In the genomic region with DNA sequence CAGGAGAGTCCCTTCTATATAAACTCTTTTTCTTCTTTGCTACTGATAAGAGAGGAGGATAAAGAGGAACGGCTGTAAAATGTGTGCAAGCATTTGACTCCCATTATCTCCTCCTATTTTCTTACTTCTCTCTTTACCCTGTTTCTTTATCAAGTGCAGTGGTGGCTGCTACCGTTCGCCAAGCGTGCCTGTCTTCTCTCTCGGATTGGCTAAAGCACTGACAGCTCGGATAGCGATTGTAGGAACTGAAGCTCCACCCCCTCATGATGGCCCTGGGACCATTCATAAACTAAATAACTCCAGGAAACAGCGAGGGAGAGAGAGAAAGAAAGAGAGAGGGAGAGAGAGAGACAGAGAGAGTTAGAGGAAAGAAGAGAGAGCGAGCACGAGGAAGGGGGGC, we compare ENCODE assay signal across 17 cellular contexts. TPM values are rescaled to one million over a fixed set of nuclear protein-coding genes. Genes with fewer than 3 reads are reported as not detected.
DNase-seq lines count a peak whose midpoint lies in the region; ATAC-seq, FAIRE-seq and TF ChIP-seq lines count a peak whose summit lies in the region.
"Had no signal": no experiment of that assay in that cellular context is flagged by ENCODE, and none has a peak within 500 bp of the region (broad histone marks: within the 10 kb centered on the region; RNA-seq: fewer than 3 reads in every experiment).

No MANE protein-coding gene starts in this region.

- TF ChIP-seq POLR2A in tibial nerve (IDR thresholded peaks at IDR 0.05) (no peak), GM12892 (IDR thresholded peaks at IDR 0.05; ENCODE audit: low read depth, low read length) (no peak)

- TF ChIP-seq CTCF in astrocyte of the cerebellum (IDR thresholded peaks at IDR 0.05; ENCODE audit: low read depth, low read length, missing control alignments) (no peak), hepatocyte (IDR thresholded peaks at IDR 0.05; ENCODE audit: poor library complexity) (no peak), omental fat pad (IDR thresholded peaks at IDR 0.05) (no peak), tibial nerve (IDR thresholded peaks at IDR 0.05) (no peak), WERI-Rb-1 (IDR thresholded peaks at IDR 0.05; ENCODE audit: low read depth, low read length) (no peak)

- peak overlapping the region; percentile 80 for H3K4me2 ChIP-seq in hepatocyte

- H3K36me3 ChIP-seq in ES-I3 (ENCODE audit: insufficient read depth, low read length) (no peaks in the 10 kb centered on the region), hepatocyte (replicated peaks; ENCODE audit: insufficient read depth, low read depth) (no peaks in the 10 kb centered on the region), tibial nerve (peaks cover 0 to 9% (median 0%) of the 10 kb centered on the region in 3 donors), WERI-Rb-1 (peaks cover 17% of the 10 kb centered on the region)

- H3K4me3 ChIP-seq in astrocyte of the cerebellum (ENCODE audit: low read depth, low read length) (peak overlapping the region; percentile 67), hepatocyte (no peak overlapping the region), tibial nerve (peak overlapping the region in 2 of 4 donors; percentile 37 to 53), WERI-Rb-1 (ENCODE audit: low read depth, low read length) (no peak overlapping the region)

- H4K20me1 ChIP-seq in hepatocyte (ENCODE audit: insufficient read depth, poor library complexity, severe bottlenecking) = peaks cover 11% of the 10 kb centered on the region

- no peak overlapping the region for H2AFZ ChIP-seq in hepatocyte

- 21% methylated on average over 8 of the region's 10 CpGs for WGBS in hepatocyte (ENCODE audit: low lambda C conversion rate, missing lambda C conversion rate)
- WGBS in tibial nerve, 2 donors = 75 to 81% methylated on average over 10 of the region's 10 CpGs

- H3K27ac ChIP-seq in hepatocyte (no peak overlapping the region), tibial nerve (peak overlapping the region in 1 of 4 donors; percentile 15), WERI-Rb-1 (no peak overlapping the region)

- H3K79me2 ChIP-seq in hepatocyte = peaks cover 6% of the 10 kb centered on the region

- H3K9me2 ChIP-seq in hepatocyte (replicated peaks; ENCODE audit: insufficient read depth) = no peaks in the 10 kb centered on the region

- peak; percentile 69 for ATAC-seq in omental fat pad (ENCODE audit: low FRiP score)
- ATAC-seq: effector memory CD8-positive, alpha-beta T cell had no signal

- in situ Hi-C loops in astrocyte of the cerebellum (cut with HindIII; ENCODE audit: low sequenced_read_pairs) = loop anchor here (25.0 kb wide), 1 partner anchor 294 kb away; no protein-coding TSS in a partner anchor

- DNase-seq in astrocyte of the cerebellum (ENCODE audit: low read depth) (peak; percentile 63), hepatocyte (ENCODE audit: low spot score) (peak; percentile 63), omental fat pad (ENCODE audit: low spot score) (no peak), tibial nerve (ENCODE audit: low spot score in 2 of 2) (no peak), T-helper 9 cell (no peak), GM12892 (ENCODE audit: insufficient read length) (no peak), WERI-Rb-1 (no peak)
- DNase-seq: activated CD4-positive, alpha-beta T cell treated with anti-CD3 and anti-CD28 coated beads, Interleukin-2, amount 50 U/mL, for 4 hours; activated gamma-delta T cell treated with Interleukin-2 at 50 U/mL for 16 hours; effector memory CD8-positive, alpha-beta T cell; NCI-H1930; NK-92 treated with Interleukin-12 subunit alpha and Interleukin-12 subunit beta, amount 100 ng/mL, for 24 hours; occipital lobe had no signal

- H3K9ac ChIP-seq in ES-I3 (ENCODE audit: low read depth, low read length) = peak overlapping the region; percentile 68; the same call in 1 of the 2 replicates

- H3K27me3 ChIP-seq in hepatocyte (peaks cover 72% of the 10 kb centered on the region), tibial nerve (no peaks in the 10 kb centered on the region), WERI-Rb-1 (ENCODE audit: insufficient read depth, low read depth, severe bottlenecking) (no peaks in the 10 kb centered on the region)

- H3K9me3 ChIP-seq in ES-I3 (ENCODE audit: control insufficient read depth, insufficient read depth, low read length) (no peaks in the 10 kb centered on the region), hepatocyte (ENCODE audit: low read depth) (no peaks in the 10 kb centered on the region), tibial nerve (peaks cover 0 to 4% (median 0%) of the 10 kb centered on the region in 4 donors), WERI-Rb-1 (ENCODE audit: severe bottlenecking) (peaks cover 5% of the 10 kb centered on the region)

- no peak for TF ChIP-seq EP300 in tibial nerve (IDR thresholded peaks at IDR 0.05)

- no peak for FAIRE-seq in GM12892 (lab: Jason Lieb, UNC)

- H3K4me1 ChIP-seq in ES-I3 (ENCODE audit: insufficient read depth, low read length) (peaks cover 8% of the 10 kb centered on the region), hepatocyte (ENCODE audit: insufficient read depth) (peaks cover 5% of the 10 kb centered on the region), tibial nerve (peaks cover 0 to 8% (median 0%) of the 10 kb centered on the region in 4 donors)

RNA-seq across cellular contexts. Expression of a gene that starts 0.3 kb away (rescaled TPM):
- total RNA-seq in hepatocyte (3.0 and 6.4 TPM in 2 replicates), omental fat pad (10 to 100 TPM in 1 of 4 donors, 1 to 10 TPM in 1, not detected in 2; 3.4 to 25.1 TPM), tibial nerve (under 1 TPM in 1 of 4 donors, not detected in 3; 0.20 TPM)
- 4.9 and 6.3 TPM in 2 replicates for polyA plus RNA-seq in hepatocyte
- polyA plus RNA-seq in GM12892 (2012; ENCODE audit: missing spikeins) = 0.45 TPM
- total RNA-seq: occipital lobe; T-helper 1 cell treated with Interleukin-12 subunit alpha and Interleukin-12 subunit beta and Interleukin-4 antibody, amounts not matched to agents 30 ng/mL and 1 ng/mL, for 36 hours; temporal lobe had no signal
- polyA plus RNA-seq: BJ had no signal

Comparison
In these comparisons a context has a peak if more than half of its experiments do, and no peak if none do; other contexts are left out.
1. DNase-seq: peak in astrocyte of the cerebellum (single experiment) and hepatocyte (single experiment); none in omental fat pad (single experiment), tibial nerve (0 of 2), T-helper 9 cell (single experiment), GM12892 (single experiment) and WERI-Rb-1 (single experiment).